23 cellular contexts compared by ENCODE assay signal in genomic region chr18:10419420-10420103, GRCh38. TPM values are rescaled to one million over a fixed set of nuclear protein-coding genes. Genes with fewer than 3 reads are reported as not detected.
DNase-seq lines count a peak whose midpoint lies in the region; FAIRE-seq and TF ChIP-seq lines count a peak whose summit lies in the region.
"Had no signal": no experiment of that assay in that cellular context is flagged by ENCODE, and none has a peak within 500 bp of the region (broad histone marks: within the 10 kb centered on the region; RNA-seq: fewer than 3 reads in every experiment).

No MANE protein-coding gene starts in this region.

- no peak for TF ChIP-seq CTCF in fibroblast of pulmonary artery (IDR thresholded peaks at IDR 0.05; ENCODE audit: low read length, missing control alignments)

- FAIRE-seq in urothelium cell line (lab: Jason Lieb, UNC) = peak; percentile 72
- FAIRE-seq: kidney, pancreas had no signal

- DNase-seq in LoVo (ENCODE audit: low spot score) = peak; percentile 25
- peak; percentile 89 for DNase-seq in amniotic epithelial cell (ENCODE audit: low read depth)
- DNase-seq in fibroblast of pulmonary artery (ENCODE audit: low read depth) = peak; percentile 9
- DNase-seq in urothelium cell line (ENCODE audit: low spot score) = no peak
- DNase-seq in stimulated activated naive CD4-positive, alpha-beta T cell (lab: John Stamatoyannopoulos, UW) = no peak
- no peak for DNase-seq in DMS153 treated with DMSO at 0.1 percent for 48 hours (lab: John Stamatoyannopoulos, UW; ENCODE audit: unreplicated experiment)
- no peak for DNase-seq in HT-29 (ENCODE audit: low spot score)
- DNase-seq: activated naive CD8-positive, alpha-beta T cell treated with anti-CD3 and anti-CD28 coated beads, Interleukin-2, amount 50 U/mL, for 24 hours; effector memory CD4-positive, alpha-beta T cell; esophagus squamous epithelium; hippocampal formation; kidney; naive thymus-derived CD4-positive, alpha-beta T cell; NCI-H1436; NCI-H69; pancreas; PC-3; sigmoid colon; stimulated activated naive CD4-positive, alpha-beta T cell treated with Interleukin-2 at 50 U/mL for 16 hours; transverse colon had no signal

- no peak overlapping the region for H3K4me3 ChIP-seq in fibroblast of pulmonary artery (replicated peaks; ENCODE audit: low read depth, low read length)
- H3K4me3 ChIP-seq: BLaER1, esophagus squamous epithelium, pancreas, sigmoid colon, transverse colon had no signal

RNA-seq across cellular contexts. Expression of gene APCDD1, which starts 34.9 kb away (rescaled TPM):
- not detected in 2 replicates for total RNA-seq in HT-29 (2014; rRNA removed; shearing (Covaris generic))
- total RNA-seq: G401; PC-3; T-helper 2 cell treated with Interferon-gamma antibody and Interleukin-4, amounts not matched to agents 100 ng/mL and 5 ng/mL, for 36 hours had no signal

Comparison
In these comparisons a context has a peak if more than half of its experiments do, and no peak if none do; other contexts are left out.
1. DNase-seq: peak in LoVo (single experiment), amniotic epithelial cell (single experiment) and fibroblast of pulmonary artery (single experiment); none in urothelium cell line (single experiment), stimulated activated naive CD4-positive, alpha-beta T cell (0 of 6), DMS153 treated with DMSO at 0.1 percent for 48 hours (single experiment) and HT-29 (single experiment).